In the genomic region with DNA sequence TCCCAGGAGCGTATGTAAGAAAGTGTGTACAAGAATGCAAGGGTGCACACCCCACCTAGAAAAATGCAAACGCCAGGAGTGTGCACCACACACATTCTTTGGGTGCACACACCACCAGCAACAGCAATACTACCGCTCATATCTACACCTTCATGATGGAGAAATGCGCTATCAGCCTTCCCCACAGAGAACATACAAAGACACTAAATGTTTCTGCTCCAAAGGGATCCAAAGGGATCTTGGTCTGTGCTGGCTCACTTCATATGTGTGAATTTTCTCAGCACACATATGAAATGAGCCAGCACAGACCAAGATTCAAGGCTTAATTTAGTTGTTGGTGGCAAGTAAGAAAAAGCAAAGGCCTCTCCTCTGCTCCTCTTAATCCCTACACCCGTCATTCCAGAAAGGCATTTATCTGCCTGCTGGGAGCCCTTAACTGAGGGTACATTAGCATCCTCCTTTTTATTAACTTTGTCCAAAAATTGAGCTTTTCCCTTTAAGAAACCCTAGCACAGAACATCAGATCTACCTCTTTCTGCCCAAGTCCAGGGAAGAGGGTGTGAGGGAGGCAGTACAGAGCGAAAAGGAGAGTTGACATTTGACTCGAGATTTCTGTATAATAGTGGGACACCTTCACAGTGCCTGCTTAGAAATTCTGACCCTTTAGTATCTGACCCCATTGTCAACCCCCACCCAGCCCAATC, we compare ENCODE assay signal across 17 cellular contexts. TPM values are rescaled to one million over a fixed set of nuclear protein-coding genes. Genes with fewer than 3 reads are reported as not detected.
A peak's percentile ranks its signal among the peaks of the same experiment; 100 is the strongest.
DNase-seq lines count a peak whose midpoint lies in the region; ATAC-seq and TF ChIP-seq lines count a peak whose summit lies in the region.
"Had no signal": no experiment of that assay in that cellular context is flagged by ENCODE, and none has a peak within 500 bp of the region (broad histone marks: within the 10 kb centered on the region; RNA-seq: fewer than 3 reads in every experiment).

No MANE protein-coding gene starts in this region.

- peaks cover 11% of the 10 kb centered on the region for H3K36me3 Mint-ChIP-seq in mesothelial cell of epicardium
- H3K36me3 Mint-ChIP-seq: CD4-positive, alpha-beta memory T cell had no signal

- no peak overlapping the region for H3K27ac ChIP-seq in BLaER1 treated with 17β-estradiol and CSF1 and Interleukin-3, amounts not matched to agents 10 nM and 100 nM
- H3K27ac ChIP-seq: HL-60 had no signal

- peak; percentile 67 for DNase-seq in HT-29 (ENCODE audit: low spot score)
- DNase-seq in cerebellar cortex (ENCODE audit: low spot score): peak; percentile 59
- no peak for DNase-seq in mesothelial cell of epicardium (ENCODE audit: low spot score in 2 of 2, unreplicated experiment in 2 of 2)
- DNase-seq in activated CD8-positive, alpha-beta memory T cell treated with anti-CD3 and anti-CD28 coated beads for 24 hours: no peak
- DNase-seq in NCI-H1436 (lab: John Stamatoyannopoulos, UW): no peak
- no peak for DNase-seq in NK-92 (lab: John Stamatoyannopoulos, UW; ENCODE audit: unreplicated experiment)
- DNase-seq: BE2C; CD4-positive, alpha-beta memory T cell; NCI-H1105 treated with DMSO at 0.1 percent for 48 hours; NCI-H1694 treated with DMSO at 0.1 percent for 48 hours; NK-92 treated with Interleukin-12 subunit alpha and Interleukin-12 subunit beta, amount 100 ng/mL, for 24 hours had no signal

- H3K4me1 Mint-ChIP-seq in mesothelial cell of epicardium: peaks cover 46% of the 10 kb centered on the region

- no peak for ATAC-seq in GM19455 (IDR thresholded peaks at IDR 0.05; ENCODE audit: unreplicated experiment)
- ATAC-seq: Right ventricle myocardium inferior had no signal

- no peaks in the 10 kb centered on the region for H3K27me3 Mint-ChIP-seq in mesothelial cell of epicardium (ENCODE audit: low read depth)

- H3K9ac ChIP-seq in BLaER1 treated with 17β-estradiol and CSF1 and Interleukin-3, amounts not matched to agents 10 nM and 100 nM: no peak overlapping the region

- peaks cover 0 to 37% (median 15%) of the 10 kb centered on the region in 11 experiments; a peak in 19 of 22 replicates for H3K36me3 ChIP-seq in BLaER1 treated with 17β-estradiol and CSF1 and Interleukin-3, amounts not matched to agents 10 nM and 100 nM
- H3K36me3 ChIP-seq: BE2C had no signal

- peaks cover 0 to 7% (median 0%) of the 10 kb centered on the region in 11 experiments; a peak in 1 of 22 replicates for H3K27me3 ChIP-seq in BLaER1 treated with 17β-estradiol and CSF1 and Interleukin-3, amounts not matched to agents 10 nM and 100 nM

- peaks cover 0 to 13% (median 0%) of the 10 kb centered on the region in 11 experiments; a peak in 3 of 22 replicates for H4K20me1 ChIP-seq in BLaER1 treated with 17β-estradiol and CSF1 and Interleukin-3, amounts not matched to agents 10 nM and 100 nM

- peak overlapping the region in 6 of 11 experiments; percentile 27 to 60 (median 40); a peak in 11 of 22 replicates for H3K4me2 ChIP-seq in BLaER1 treated with 17β-estradiol and CSF1 and Interleukin-3, amounts not matched to agents 10 nM and 100 nM

- TF ChIP-seq CTCF in mesothelial cell of epicardium (IDR thresholded peaks at IDR 0.05; ENCODE audit: unreplicated experiment): no peak

- H3K27ac Mint-ChIP-seq in mesothelial cell of epicardium: peak overlapping the region; percentile 31
- H3K27ac Mint-ChIP-seq: CD4-positive, alpha-beta memory T cell had no signal

- peaks cover 0 to 13% (median 4%) of the 10 kb centered on the region in 11 experiments; a peak in 10 of 22 replicates for H3K9me3 ChIP-seq in BLaER1 treated with 17β-estradiol and CSF1 and Interleukin-3, amounts not matched to agents 10 nM and 100 nM (replicated peaks in 1 of 11)
- H3K9me3 ChIP-seq: BE2C had no signal

- peaks cover 5 to 35% (median 29%) of the 10 kb centered on the region in 10 experiments; a peak in 17 of 20 replicates for H3K4me1 ChIP-seq in BLaER1 treated with 17β-estradiol and CSF1 and Interleukin-3, amounts not matched to agents 10 nM and 100 nM
- H3K4me1 ChIP-seq: BE2C had no signal

- H3K4me3 ChIP-seq in BLaER1 treated with 17β-estradiol and CSF1 and Interleukin-3, amounts not matched to agents 10 nM and 100 nM: no peak overlapping the region

- H3K9me3 Mint-ChIP-seq in mesothelial cell of epicardium: no peaks in the 10 kb centered on the region

- H3K4me3 Mint-ChIP-seq in mesothelial cell of epicardium: peak overlapping the region; percentile 72
- H3K4me3 Mint-ChIP-seq: CD4-positive, alpha-beta memory T cell had no signal

RNA-seq across cellular contexts. Expression of gene BMP4, which starts 8.3 kb away (rescaled TPM):
- 362 and 395 TPM in 2 replicates for total RNA-seq in HT-29 (2014; rRNA removed; shearing (Covaris generic))
- 27.6 to 35.2 TPM (median 34.2 TPM) in 3 replicates for total RNA-seq in mesothelial cell of epicardium
- total RNA-seq: NCI-H460, OCI-LY7 had no signal

Comparison
In these comparisons a context has a peak if more than half of its experiments do, and no peak if none do; other contexts are left out.
1. DNase-seq: peak in HT-29 (single experiment) and cerebellar cortex (single experiment); none in mesothelial cell of epicardium (0 of 2), activated CD8-positive, alpha-beta memory T cell treated with anti-CD3 and anti-CD28 coated beads for 24 hours (single experiment), NCI-H1436 (single experiment) and NK-92 (single experiment).
2. RNA of gene BMP4, which starts 8.3 kb away (total RNA-seq): 362 to 395 TPM in HT-29; 27.6 to 35.2 TPM in mesothelial cell of epicardium; every median in the first group is over 10 times any median in the second.